In the genomic region with DNA sequence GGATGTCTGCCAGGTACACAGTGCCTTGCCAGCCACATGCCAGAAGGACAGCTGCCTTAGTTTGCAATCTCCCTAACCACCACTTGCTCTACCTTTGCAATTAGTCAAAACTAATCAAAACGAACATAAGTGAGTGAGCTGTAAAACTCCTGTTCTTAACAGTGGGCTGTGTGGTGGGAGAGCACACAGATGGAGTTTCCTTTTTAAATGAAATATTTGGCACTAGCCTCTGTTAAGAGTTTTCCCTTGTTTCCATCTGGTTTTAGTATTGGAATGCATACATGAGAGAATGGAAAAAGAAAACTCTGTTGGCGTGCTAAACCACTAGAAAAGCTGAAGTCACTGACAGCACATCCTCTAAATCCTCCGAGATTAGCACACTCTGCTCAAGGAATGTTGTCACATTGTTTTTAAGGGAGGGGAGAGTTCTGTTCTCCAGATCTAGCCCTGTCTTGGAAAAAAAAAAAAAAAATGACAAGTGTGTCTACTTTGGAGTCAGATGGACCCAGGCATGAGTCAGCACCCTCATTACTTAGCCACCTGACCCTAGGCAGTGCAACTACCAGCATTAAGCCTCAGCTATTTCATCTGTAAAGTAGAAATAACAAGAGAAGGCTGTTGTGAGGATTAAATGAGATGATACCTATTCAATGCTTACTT, we compare ENCODE assay signal across 10 cellular contexts.
DNase-seq lines count a peak whose midpoint lies in the region; ATAC-seq, FAIRE-seq and TF ChIP-seq lines count a peak whose summit lies in the region.
"Had no signal": no experiment of that assay in that cellular context is flagged by ENCODE, and none has a peak within 500 bp of the region (broad histone marks: within the 10 kb centered on the region; RNA-seq: fewer than 3 reads in every experiment).

No MANE protein-coding gene starts in this region.

- DNase-seq in GM23248 (peak; percentile 92), astrocyte of the spinal cord (ENCODE audit: low read depth, low spot score) (peak; percentile 66), iPS-NIHi11 (ENCODE audit: low spot score) (peak; percentile 23), small intestine (peak; percentile 61), NCI-H345 (lab: John Stamatoyannopoulos, UW) (no peak)

- no peak for TF ChIP-seq CTCF in astrocyte of the spinal cord (IDR thresholded peaks at IDR 0.05; ENCODE audit: low read depth, low read length)

- ATAC-seq in HG03139 (IDR thresholded peaks at IDR 0.05; ENCODE audit: unreplicated experiment) (no peak), GM19328 (IDR thresholded peaks at IDR 0.05; ENCODE audit: unreplicated experiment) (no peak), GM21528 (IDR thresholded peaks at IDR 0.05; ENCODE audit: low FRiP score, unreplicated experiment) (no peak)
- ATAC-seq: activated T-helper 17 cell treated with anti-CD3 and anti-CD28 coated beads, Interleukin-2, amount 50 U/mL, for 72 hours; stimulated activated memory B cell treated with anti-CD40 and anti-IgM and Interleukin-4, amounts not matched to agents 10 μg/mL and 1 μg/mL and 100 μg/mL, for 72 hours had no signal

- in situ Hi-C loops in GM23248 (cut with MboI) (no loop called here), astrocyte of the spinal cord (cut with HindIII; ENCODE audit: low sequenced_read_pairs) (no loop called here)

- 1 to 3% methylated on average over 3 of the region's 3 CpGs for WGBS in GM23248 (ENCODE audit: low coverage in 1 of 2, low lambda C conversion rate in 2 of 2, missing lambda C conversion rate in 2 of 2), 2 experiments
- 11 to 25% (median 18%) methylated on average over 3 of the region's 3 CpGs for WGBS in small intestine, 3 donors

- peak overlapping the region; percentile 57 for H3K9ac ChIP-seq in GM23248

- H3K9me3 ChIP-seq in GM23248 (ENCODE audit: low read depth) (no peaks in the 10 kb centered on the region), small intestine (ENCODE audit: control insufficient read depth, low read depth) (no peaks in the 10 kb centered on the region)

- peaks cover 20% of the 10 kb centered on the region for H3F3A ChIP-seq in GM23248 (ENCODE audit: insufficient read depth)

- H3K36me3 ChIP-seq in GM23248 (ENCODE audit: low read depth) (no peaks in the 10 kb centered on the region), small intestine (ENCODE audit: control insufficient read depth in 2 of 2, insufficient read depth in 2 of 2, low read length in 2 of 2) (no peaks in the 10 kb centered on the region)

- no peaks in the 10 kb centered on the region for H3K9me2 ChIP-seq in GM23248 (ENCODE audit: insufficient read depth)

- no peaks in the 10 kb centered on the region for H4K20me1 ChIP-seq in GM23248 (ENCODE audit: insufficient read depth)

- H3K4me3 ChIP-seq in GM23248 (peak overlapping the region; percentile 48), astrocyte of the spinal cord (ENCODE audit: low read depth, low read length) (no peak overlapping the region), small intestine (ENCODE audit: low read depth in 1 of 2, low read length in 2 of 2) (no peak overlapping the region)

- peaks cover 23% of the 10 kb centered on the region for H3K79me2 ChIP-seq in GM23248 (ENCODE audit: insufficient read depth)

- peaks cover 22% of the 10 kb centered on the region for H3K4me1 ChIP-seq in GM23248 (ENCODE audit: insufficient read depth)
- H3K4me1 ChIP-seq in small intestine (ENCODE audit: control insufficient read depth in 2 of 2, insufficient read depth in 1 of 2, low read depth in 1 of 2, low read length in 1 of 2), result peaks cover 0 to 16% of the 10 kb centered on the region in 2 donors

- H3K4me2 ChIP-seq in GM23248 (ENCODE audit: unreplicated experiment), result peak overlapping the region; percentile 80

- H3K27me3 ChIP-seq in GM23248 (replicated peaks; ENCODE audit: insufficient read depth), result no peaks in the 10 kb centered on the region
- H3K27me3 ChIP-seq in small intestine (ENCODE audit: control insufficient read depth in 2 of 2, insufficient read depth in 2 of 2, low read length in 2 of 2), result no peaks in the 10 kb centered on the region

- FAIRE-seq in small intestine (lab: Jason Lieb, UNC), result peak; percentile 15

- H3K27ac ChIP-seq in GM23248 (peak overlapping the region; percentile 67), small intestine (ENCODE audit: low read depth in 1 of 2, low read length in 1 of 2) (peak overlapping the region in 1 of 2 donors; percentile 75)

- H2AFZ ChIP-seq in GM23248, result no peak overlapping the region
